In genomic region chr17:57892820-57893595, GRCh38 we compare ENCODE assay signal across 1 cellular context.
A peak's percentile ranks its signal among the peaks of the same experiment; 100 is the strongest.
TF ChIP-seq lines count a peak whose summit lies in the region.

No MANE protein-coding gene starts in this region.

TF ChIP-seq in HepG2, 621 proteins besides CTCF, POLR2A, EP300 and RAD21 (continued from another document and continues in another):
- TF ChIP-seq ZBTB14 (CRISPR knock-in tag; IDR thresholded peaks at IDR 0.05): no peak
- peak; percentile 80 for TF ChIP-seq ZNF556 (CRISPR knock-in tag; IDR thresholded peaks at IDR 0.05; ENCODE audit: borderline replicate concordance)
- TF ChIP-seq, protein P1, sequence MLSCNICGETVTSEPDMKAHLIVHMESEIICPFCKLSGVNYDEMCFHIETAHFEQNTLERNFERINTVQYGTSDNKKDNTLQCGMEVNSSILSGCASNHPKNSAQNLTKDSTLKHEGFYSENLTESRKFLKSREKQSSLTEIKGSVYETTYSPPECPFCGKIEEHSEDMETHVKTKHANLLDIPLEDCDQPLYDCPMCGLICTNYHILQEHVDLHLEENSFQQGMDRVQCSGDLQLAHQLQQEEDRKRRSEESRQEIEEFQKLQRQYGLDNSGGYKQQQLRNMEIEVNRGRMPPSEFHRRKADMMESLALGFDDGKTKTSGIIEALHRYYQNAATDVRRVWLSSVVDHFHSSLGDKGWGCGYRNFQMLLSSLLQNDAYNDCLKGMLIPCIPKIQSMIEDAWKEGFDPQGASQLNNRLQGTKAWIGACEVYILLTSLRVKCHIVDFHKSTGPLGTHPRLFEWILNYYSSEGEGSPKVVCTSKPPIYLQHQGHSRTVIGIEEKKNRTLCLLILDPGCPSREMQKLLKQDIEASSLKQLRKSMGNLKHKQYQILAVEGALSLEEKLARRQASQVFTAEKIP (CRISPR knock-in tag; IDR thresholded peaks at IDR 0.05; ENCODE audit: borderline replicate concordance): no peak
- TF ChIP-seq TARDBP (CRISPR knock-in tag; IDR thresholded peaks at IDR 0.05): no peak
- TF ChIP-seq ZFX (CRISPR knock-in tag; IDR thresholded peaks at IDR 0.05; ENCODE audit: low read depth): peak; percentile 66
- peak; percentile 95 for TF ChIP-seq CEBPB (IDR thresholded peaks at IDR 0.05; ENCODE audit: borderline replicate concordance, low read depth, low read length)
- peak; percentile 68; the same call in 1 of the 2 replicates for TF ChIP-seq ZBTB3 (CRISPR knock-in tag; IDR thresholded peaks at IDR 0.05; ENCODE audit: borderline replicate concordance, low read depth)
- TF ChIP-seq ISX (CRISPR knock-in tag; conservative IDR thresholded peaks at IDR 0.05): no peak
- 0 out of 2 replicates have a peak, but pooled peaks have one; percentile 70 for TF ChIP-seq NRL (CRISPR knock-in tag; IDR thresholded peaks at IDR 0.05; ENCODE audit: borderline replicate concordance)
- peak; percentile 56; the same call in 1 of the 2 replicates for TF ChIP-seq ZNF780A (CRISPR knock-in tag; IDR thresholded peaks at IDR 0.05)
- peak; percentile 76 for TF ChIP-seq UBTF (CRISPR knock-in tag; IDR thresholded peaks at IDR 0.05)
- TF ChIP-seq NONO (IDR thresholded peaks at IDR 0.05): no peak
- peak; percentile 76; the same call in 1 of the 2 replicates for TF ChIP-seq NONO (CRISPR knock-in tag; conservative IDR thresholded peaks at IDR 0.05)
- TF ChIP-seq ZMAT3 (CRISPR knock-in tag; conservative IDR thresholded peaks at IDR 0.05): peak; percentile 14; the same call in 1 of the 2 replicates
- TF ChIP-seq JUND (CRISPR knock-in tag; IDR thresholded peaks at IDR 0.05): 0 out of 2 replicates have a peak, but pooled peaks have one; percentile 60
- no peak for TF ChIP-seq ZNF256 (CRISPR knock-in tag; conservative IDR thresholded peaks at IDR 0.05)
- 0 out of 2 replicates have a peak, but pooled peaks have one; percentile 2 for TF ChIP-seq RAD51 (IDR thresholded peaks at IDR 0.05; ENCODE audit: borderline replicate concordance)
- no peak for TF ChIP-seq ZNF614 (CRISPR knock-in tag; IDR thresholded peaks at IDR 0.05; ENCODE audit: borderline replicate concordance)
- TF ChIP-seq ASH2L (IDR thresholded peaks at IDR 0.05; ENCODE audit: insufficient read length, low read depth, low read length): peak; percentile 58
- TF ChIP-seq ESRRA (CRISPR knock-in tag; IDR thresholded peaks at IDR 0.05; ENCODE audit: low read depth): peak; percentile 48
- TF ChIP-seq SP4 (CRISPR knock-in tag; IDR thresholded peaks at IDR 0.05): no peak
- 0 out of 2 replicates have a peak, but pooled peaks have one; percentile 4 for TF ChIP-seq ZNF747 (CRISPR knock-in tag; IDR thresholded peaks at IDR 0.05; ENCODE audit: borderline replicate concordance)
- 0 out of 2 replicates have a peak, but pooled peaks have one; percentile 10 for TF ChIP-seq NCOA2 (CRISPR knock-in tag; IDR thresholded peaks at IDR 0.05)
- TF ChIP-seq ZNF501 (CRISPR knock-in tag; IDR thresholded peaks at IDR 0.05): peak; percentile 76
- peak; percentile 70 for TF ChIP-seq USF2 (IDR thresholded peaks at IDR 0.05; ENCODE audit: low read depth, low read length)
- peak; percentile 85; the same call in 1 of the 2 replicates for TF ChIP-seq USF2 (CRISPR knock-in tag; IDR thresholded peaks at IDR 0.05; ENCODE audit: borderline replicate concordance)
- TF ChIP-seq ZNF746 (CRISPR knock-in tag; IDR thresholded peaks at IDR 0.05): peak; percentile 74; the same call in 1 of the 2 replicates
- TF ChIP-seq FOXK2 (IDR thresholded peaks at IDR 0.05): 0 out of 2 replicates have a peak, but pooled peaks have one; percentile 57
- TF ChIP-seq MAZ (IDR thresholded peaks at IDR 0.05; ENCODE audit: borderline replicate concordance, low read depth, low read length): 0 out of 2 replicates have a peak, but pooled peaks have one; percentile 24
- peak; percentile 61; the same call in 1 of the 2 replicates for TF ChIP-seq MAZ (CRISPR knock-in tag; IDR thresholded peaks at IDR 0.05; ENCODE audit: low read depth)
- no peak; the same call in 1 of the 2 replicates for TF ChIP-seq HNF1B (CRISPR knock-in tag; IDR thresholded peaks at IDR 0.05)
- peak; percentile 65 for TF ChIP-seq ZBTB20 (CRISPR knock-in tag; IDR thresholded peaks at IDR 0.05; ENCODE audit: borderline replicate concordance, low read depth)
- 0 out of 2 replicates have a peak, but pooled peaks have one; percentile 59 for TF ChIP-seq STAT6 (CRISPR knock-in tag; IDR thresholded peaks at IDR 0.05; ENCODE audit: borderline replicate concordance)
- TF ChIP-seq, protein P2, sequence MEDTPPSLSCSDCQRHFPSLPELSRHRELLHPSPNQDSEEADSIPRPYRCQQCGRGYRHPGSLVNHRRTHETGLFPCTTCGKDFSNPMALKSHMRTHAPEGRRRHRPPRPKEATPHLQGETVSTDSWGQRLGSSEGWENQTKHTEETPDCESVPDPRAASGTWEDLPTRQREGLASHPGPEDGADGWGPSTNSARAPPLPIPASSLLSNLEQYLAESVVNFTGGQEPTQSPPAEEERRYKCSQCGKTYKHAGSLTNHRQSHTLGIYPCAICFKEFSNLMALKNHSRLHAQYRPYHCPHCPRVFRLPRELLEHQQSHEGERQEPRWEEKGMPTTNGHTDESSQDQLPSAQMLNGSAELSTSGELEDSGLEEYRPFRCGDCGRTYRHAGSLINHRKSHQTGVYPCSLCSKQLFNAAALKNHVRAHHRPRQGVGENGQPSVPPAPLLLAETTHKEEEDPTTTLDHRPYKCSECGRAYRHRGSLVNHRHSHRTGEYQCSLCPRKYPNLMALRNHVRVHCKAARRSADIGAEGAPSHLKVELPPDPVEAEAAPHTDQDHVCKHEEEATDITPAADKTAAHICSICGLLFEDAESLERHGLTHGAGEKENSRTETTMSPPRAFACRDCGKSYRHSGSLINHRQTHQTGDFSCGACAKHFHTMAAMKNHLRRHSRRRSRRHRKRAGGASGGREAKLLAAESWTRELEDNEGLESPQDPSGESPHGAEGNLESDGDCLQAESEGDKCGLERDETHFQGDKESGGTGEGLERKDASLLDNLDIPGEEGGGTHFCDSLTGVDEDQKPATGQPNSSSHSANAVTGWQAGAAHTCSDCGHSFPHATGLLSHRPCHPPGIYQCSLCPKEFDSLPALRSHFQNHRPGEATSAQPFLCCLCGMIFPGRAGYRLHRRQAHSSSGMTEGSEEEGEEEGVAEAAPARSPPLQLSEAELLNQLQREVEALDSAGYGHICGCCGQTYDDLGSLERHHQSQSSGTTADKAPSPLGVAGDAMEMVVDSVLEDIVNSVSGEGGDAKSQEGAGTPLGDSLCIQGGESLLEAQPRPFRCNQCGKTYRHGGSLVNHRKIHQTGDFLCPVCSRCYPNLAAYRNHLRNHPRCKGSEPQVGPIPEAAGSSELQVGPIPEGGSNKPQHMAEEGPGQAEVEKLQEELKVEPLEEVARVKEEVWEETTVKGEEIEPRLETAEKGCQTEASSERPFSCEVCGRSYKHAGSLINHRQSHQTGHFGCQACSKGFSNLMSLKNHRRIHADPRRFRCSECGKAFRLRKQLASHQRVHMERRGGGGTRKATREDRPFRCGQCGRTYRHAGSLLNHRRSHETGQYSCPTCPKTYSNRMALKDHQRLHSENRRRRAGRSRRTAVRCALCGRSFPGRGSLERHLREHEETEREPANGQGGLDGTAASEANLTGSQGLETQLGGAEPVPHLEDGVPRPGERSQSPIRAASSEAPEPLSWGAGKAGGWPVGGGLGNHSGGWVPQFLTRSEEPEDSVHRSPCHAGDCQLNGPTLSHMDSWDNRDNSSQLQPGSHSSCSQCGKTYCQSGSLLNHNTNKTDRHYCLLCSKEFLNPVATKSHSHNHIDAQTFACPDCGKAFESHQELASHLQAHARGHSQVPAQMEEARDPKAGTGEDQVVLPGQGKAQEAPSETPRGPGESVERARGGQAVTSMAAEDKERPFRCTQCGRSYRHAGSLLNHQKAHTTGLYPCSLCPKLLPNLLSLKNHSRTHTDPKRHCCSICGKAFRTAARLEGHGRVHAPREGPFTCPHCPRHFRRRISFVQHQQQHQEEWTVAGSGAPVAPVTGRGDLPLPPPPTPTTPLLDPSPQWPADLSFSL (CRISPR knock-in tag; IDR thresholded peaks at IDR 0.05): peak; percentile 93
- TF ChIP-seq RARG (CRISPR knock-in tag; IDR thresholded peaks at IDR 0.05; ENCODE audit: low read depth): 0 out of 2 replicates have a peak, but pooled peaks have one; percentile 34
- TF ChIP-seq DMAP1 (CRISPR knock-in tag; IDR thresholded peaks at IDR 0.05): peak; percentile 66
- TF ChIP-seq GATA4 (IDR thresholded peaks at IDR 0.05; ENCODE audit: borderline replicate concordance, low read depth): peak; percentile 21; the same call in 1 of the 2 replicates
